In genomic region chr20:59221049-59221748, GRCh38 we compare ENCODE assay signal across 8 cellular contexts. TPM values are rescaled to one million over a fixed set of nuclear protein-coding genes. Genes with fewer than 3 reads are reported as not detected.
DNase-seq lines count a peak whose midpoint lies in the region; ATAC-seq and TF ChIP-seq lines count a peak whose summit lies in the region.
"Had no signal": no experiment of that assay in that cellular context is flagged by ENCODE, and none has a peak within 500 bp of the region (broad histone marks: within the 10 kb centered on the region; RNA-seq: fewer than 3 reads in every experiment).

No MANE protein-coding gene starts in this region.

- H3K4me3 Mint-ChIP-seq in CD4-positive, alpha-beta memory T cell: peak overlapping the region; percentile 43 to 76 (median 59)

- TF ChIP-seq CTCF in brain microvascular endothelial cell (IDR thresholded peaks at IDR 0.05; ENCODE audit: low read depth, low read length, missing control alignments): peak; percentile 19

- intact Hi-C loops in CD4-positive, alpha-beta memory T cell (cut with micrococcal nuclease): loop anchor here (5.0 kb wide), 2 partner anchors 74 to 276 kb away; no protein-coding TSS in a partner anchor

- no peak for DNase-seq in CD4-positive, alpha-beta memory T cell
- DNase-seq in HEK293T (ENCODE audit: extremely low spot score) (peak; percentile 28), brain microvascular endothelial cell (no peak), myocyte (ENCODE audit: low read depth) (peak; percentile 2), hippocampal formation (lab: John Stamatoyannopoulos, UW) (no peak), COR-L47 (lab: John Stamatoyannopoulos, UW) (no peak)
- DNase-seq: stimulated activated naive B cell treated with anti-CD40 and anti-IgM and Interleukin-4, amounts not matched to agents 10 μg/mL and 1 μg/mL and 100 μg/mL, for 72 hours had no signal

- peak overlapping the region; percentile 8 for H3K27ac ChIP-seq in CD4-positive, alpha-beta memory T cell (ENCODE audit: low read depth, low read length)
- no peak overlapping the region for H3K27ac ChIP-seq in brain microvascular endothelial cell

- H3K4me1 ChIP-seq in CD4-positive, alpha-beta memory T cell (ENCODE audit: insufficient read depth, low read length): peaks cover 20% of the 10 kb centered on the region

- peak overlapping the region; percentile 57 to 87 (median 75) for H3K27ac Mint-ChIP-seq in CD4-positive, alpha-beta memory T cell

- peaks cover 0 to 2% (median 0%) of the 10 kb centered on the region in 8 donors for H3K9me3 Mint-ChIP-seq in CD4-positive, alpha-beta memory T cell
- H3K9me3 Mint-ChIP-seq: stimulated activated naive B cell treated with anti-CD40 and anti-IgM and Interleukin-4, amounts not matched to agents 10 μg/mL and 1 μg/mL and 100 μg/mL, for 72 hours had no signal

- in situ Hi-C loops in brain microvascular endothelial cell (cut with HindIII; ENCODE audit: low pct_ligation_motif_present, low sequenced_read_pairs): loop anchor here (25.0 kb wide), 1 partner anchor 359 kb away; the partner anchor contains the start of genes GNAS and GNAS-AS1

- H3K27me3 ChIP-seq in CD4-positive, alpha-beta memory T cell (ENCODE audit: insufficient read depth, low read length): no peaks in the 10 kb centered on the region
- peaks cover 14% of the 10 kb centered on the region for H3K27me3 ChIP-seq in brain microvascular endothelial cell (replicated peaks)

- no peaks in the 10 kb centered on the region for H3K27me3 Mint-ChIP-seq in CD4-positive, alpha-beta memory T cell

- POLR2A ChIA-PET in CD4-positive, alpha-beta memory T cell (lab: Charles Lee; ENCODE audit: partially characterized antibody): interaction anchor here (1.0 to 1.9 kb wide), 9 partner anchors 32 to 189 kb away, joined by 3 to 11 read pairs (median 6); partner anchors contain the start of genes ATP5F1E and PRELID3B
- POLR2A ChIA-PET in HEK293T (lab: Yijun Ruan, JAX): interaction anchor here (2.0 kb wide), 1 partner anchor 189 kb away, joined by 7 read pairs; the partner anchor contains the start of gene ATP5F1E

- CTCF ChIA-PET in CD4-positive, alpha-beta memory T cell (lab: Charles Lee; ENCODE audit: partially characterized antibody): interaction anchor here (0.8 to 5.3 kb wide), 26 partner anchors 8 to 358 kb away, joined by 3 to 73 read pairs (median 7); partner anchors contain the start of gene PRELID3B
- CTCF ChIA-PET in HEK293T (lab: Yijun Ruan, JAX): interaction anchor here (1.0 to 1.3 kb wide), 3 partner anchors 13 to 357 kb away, joined by 3 to 7 read pairs (median 4); no protein-coding TSS in a partner anchor

- H3K9me3 ChIP-seq in CD4-positive, alpha-beta memory T cell (ENCODE audit: control insufficient read depth in 1 of 2, low read length in 2 of 2): no peaks in the 10 kb centered on the region

- H3K4me1 Mint-ChIP-seq in CD4-positive, alpha-beta memory T cell: peaks cover 9 to 32% (median 23%) of the 10 kb centered on the region in 4 donors

- ATAC-seq in HG02884 (IDR thresholded peaks at IDR 0.05; ENCODE audit: unreplicated experiment): no peak

- H3K36me3 Mint-ChIP-seq in CD4-positive, alpha-beta memory T cell: peaks cover 21 to 54% of the 10 kb centered on the region in 2 donors

- peaks cover 29% of the 10 kb centered on the region for H3K36me3 ChIP-seq in CD4-positive, alpha-beta memory T cell (ENCODE audit: insufficient read depth, low read length)
- H3K36me3 ChIP-seq in brain microvascular endothelial cell (replicated peaks): no peaks in the 10 kb centered on the region

- H3K4me3 ChIP-seq in CD4-positive, alpha-beta memory T cell (ENCODE audit: low read length in 2 of 2): no peak overlapping the region
- no peak overlapping the region for H3K4me3 ChIP-seq in brain microvascular endothelial cell (ENCODE audit: low read depth, low read length)

TF ChIP-seq in HEK293T, 16 proteins besides CTCF, POLR2A, EP300 and RAD21:
- TF ChIP-seq ZNF384 (IDR thresholded peaks at IDR 0.05): no peak
- no peak for TF ChIP-seq HDGF (IDR thresholded peaks at IDR 0.05; ENCODE audit: borderline replicate concordance)
- TF ChIP-seq LEF1 (IDR thresholded peaks at IDR 0.05; ENCODE audit: borderline replicate concordance): no peak
- no peak for TF ChIP-seq SUZ12 (IDR thresholded peaks at IDR 0.05)
- TF ChIP-seq ELF4 (IDR thresholded peaks at IDR 0.05): no peak
- TF ChIP-seq FOXM1 (IDR thresholded peaks at IDR 0.05; ENCODE audit: borderline replicate concordance): no peak
- no peak for TF ChIP-seq L3MBTL2 (conservative IDR thresholded peaks at IDR 0.05)
- TF ChIP-seq FOXK2 (IDR thresholded peaks at IDR 0.05): no peak
- TF ChIP-seq SP1 (IDR thresholded peaks at IDR 0.05): no peak

RNA-seq across cellular contexts. Expression of gene ZNF831, which starts 57.6 kb away (rescaled TPM):
- 10 to 100 TPM; 46.8 to 49.0 TPM for total RNA-seq in CD4-positive, alpha-beta memory T cell
- polyA plus RNA-seq in CD4-positive, alpha-beta memory T cell: 10 to 100 TPM in 1 of 2 donors, 1 to 10 TPM in 1; 7.8 to 12.1 TPM
- not detected in 2 replicates for total RNA-seq in myocyte
- not detected for polyA plus RNA-seq in myocyte (2012)

Comparison
In these comparisons a context has a peak if more than half of its experiments do, and no peak if none do; other contexts are left out.
1. DNase-seq: peak in HEK293T (single experiment) and myocyte (single experiment); none in CD4-positive, alpha-beta memory T cell (0 of 5), brain microvascular endothelial cell (single experiment), hippocampal formation (0 of 2) and COR-L47 (single experiment).
2. RNA of gene ZNF831, which starts 57.6 kb away (total RNA-seq): 46.8 to 49.0 TPM in CD4-positive, alpha-beta memory T cell; not detected in myocyte; every median in the first group is over 10 times any median in the second.